Comparison of ENCODE assay signal across 25 cellular contexts in the genomic region with DNA sequence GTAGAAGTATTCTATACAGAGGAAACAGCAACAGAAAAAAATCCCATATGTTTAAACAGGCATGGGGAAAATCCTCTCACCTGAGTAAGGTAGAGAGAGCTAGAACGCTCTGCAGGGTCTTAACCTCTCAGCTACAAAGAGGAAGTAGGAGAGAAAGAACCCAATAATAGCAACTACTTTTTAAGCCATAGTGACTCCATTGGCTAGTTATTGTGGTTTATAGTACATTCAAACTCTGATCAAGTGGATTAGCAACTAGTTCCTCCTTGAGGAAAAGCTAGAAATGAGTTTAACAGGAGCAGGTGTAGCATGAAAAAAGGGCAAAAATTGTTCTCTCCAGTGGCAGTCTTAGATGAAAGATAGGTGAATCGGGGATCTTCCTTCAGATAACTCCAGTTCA.
"Had no signal": no experiment of that assay in that cellular context is flagged by ENCODE, and none has a peak within 500 bp of the region (broad histone marks: within the 10 kb centered on the region; RNA-seq: fewer than 3 reads in every experiment).

No MANE protein-coding gene starts in this region.

- H3K9me3 ChIP-seq: esophagus muscularis mucosa, left ventricle myocardium inferior, right lobe of liver, stomach, suprapubic skin, tibial nerve had no signal

- H3K4me1 Mint-ChIP-seq: activated naive CD8-positive, alpha-beta T cell treated with anti-CD3 and anti-CD28 coated beads, Interleukin-2, amount 10 ng/mL, durations not matched to agents 7 days and 5 days; naive thymus-derived CD4-positive, alpha-beta T cell; stimulated activated effector memory CD8-positive, alpha-beta T cell treated with anti-CD3 and anti-CD28 coated beads, Interleukin-12 subunit alpha, Interleukin-12 subunit beta, amount 100 ng/mL, for 72 hours had no signal

- H2AFZ ChIP-seq: hepatocyte had no signal

- FAIRE-seq: frontal cortex had no signal

- H3K36me3 ChIP-seq: esophagus muscularis mucosa, left ventricle myocardium inferior, right lobe of liver, stomach, suprapubic skin, tibial nerve had no signal

- H3K27ac Mint-ChIP-seq: activated CD4-positive, alpha-beta memory T cell treated with anti-CD3 and anti-CD28 coated beads for 36 hours; activated naive CD4-positive, alpha-beta T cell treated with anti-CD3 and anti-CD28 coated beads for 36 hours; activated naive CD8-positive, alpha-beta T cell treated with anti-CD3 and anti-CD28 coated beads, Interleukin-2, amount 10 ng/mL, durations not matched to agents 7 days and 5 days; activated T-cell treated with anti-CD3 and anti-CD28 coated beads, Interleukin-2, amount 50 U/mL, for 72 hours; naive thymus-derived CD4-positive, alpha-beta T cell; stimulated activated effector memory CD8-positive, alpha-beta T cell treated with anti-CD3 and anti-CD28 coated beads, Interleukin-12 subunit alpha, Interleukin-12 subunit beta, amount 100 ng/mL, for 72 hours had no signal

- H3K79me2 ChIP-seq: hepatocyte had no signal

- DNase-seq: activated CD4-positive, alpha-beta memory T cell treated with anti-CD3 and anti-CD28 coated beads for 36 hours; activated CD4-positive, alpha-beta T cell treated with anti-CD3 and anti-CD28 coated beads for 4 hours; activated CD4-positive, CD25-positive, alpha-beta regulatory T cell; activated effector memory CD4-positive, alpha-beta T cell treated with Interleukin-2 at 50 U/mL for 16 hours; activated naive CD4-positive, alpha-beta T cell treated with anti-CD3 and anti-CD28 coated beads for 36 hours; activated naive CD8-positive, alpha-beta T cell treated with anti-CD3 and anti-CD28 coated beads, Interleukin-2, amount 10 ng/mL, durations not matched to agents 7 days and 5 days; activated T-cell treated with anti-CD3 and anti-CD28 coated beads, Interleukin-2, amount 50 U/mL, for 72 hours; amniotic stem cell; cerebellar nuclear complex; glutamatergic neuron; left ventricle myocardium inferior; naive thymus-derived CD4-positive, alpha-beta T cell; occipital lobe; right lobe of liver; stimulated activated CD4-positive, alpha-beta T cell treated with anti-CD3 and anti-CD28 coated beads, Interleukin-1b, Interleukin-23, amount 100 ng/mL, for 48 hours; stomach had no signal

- H3K4me3 ChIP-seq: coronary artery, esophagus muscularis mucosa, hepatocyte, left ventricle myocardium inferior, right lobe of liver, skin epidermis, stomach, suprapubic skin, tibial nerve had no signal

- H3K27me3 Mint-ChIP-seq: activated CD4-positive, alpha-beta memory T cell treated with anti-CD3 and anti-CD28 coated beads for 36 hours; activated naive CD8-positive, alpha-beta T cell treated with anti-CD3 and anti-CD28 coated beads, Interleukin-2, amount 10 ng/mL, durations not matched to agents 7 days and 5 days; naive thymus-derived CD4-positive, alpha-beta T cell had no signal

- H3K4me3 Mint-ChIP-seq: activated CD4-positive, alpha-beta memory T cell treated with anti-CD3 and anti-CD28 coated beads for 36 hours; activated naive CD4-positive, alpha-beta T cell treated with anti-CD3 and anti-CD28 coated beads for 36 hours; activated naive CD8-positive, alpha-beta T cell treated with anti-CD3 and anti-CD28 coated beads, Interleukin-2, amount 10 ng/mL, durations not matched to agents 7 days and 5 days; activated T-cell treated with anti-CD3 and anti-CD28 coated beads, Interleukin-2, amount 50 U/mL, for 72 hours; naive thymus-derived CD4-positive, alpha-beta T cell; neural crest cell; stimulated activated effector memory CD8-positive, alpha-beta T cell treated with anti-CD3 and anti-CD28 coated beads, Interleukin-12 subunit alpha, Interleukin-12 subunit beta, amount 100 ng/mL, for 72 hours had no signal

- H3K27ac ChIP-seq: coronary artery, esophagus muscularis mucosa, hepatocyte, left ventricle myocardium inferior, right lobe of liver, skin epidermis, stomach, suprapubic skin, tibial nerve had no signal

- H3K27me3 ChIP-seq: esophagus muscularis mucosa, hepatocyte, right lobe of liver, stomach, suprapubic skin, tibial nerve had no signal

- ATAC-seq: activated T-cell treated with anti-CD3 and anti-CD28 coated beads, Interleukin-2, amount 50 U/mL, for 72 hours; naive thymus-derived CD4-positive, alpha-beta T cell; right lobe of liver; stimulated activated effector memory CD8-positive, alpha-beta T cell treated with anti-CD3 and anti-CD28 coated beads, Interleukin-12 subunit alpha, Interleukin-12 subunit beta, amount 100 ng/mL, for 72 hours had no signal

- H3K4me2 ChIP-seq: hepatocyte had no signal

- H3K9me3 Mint-ChIP-seq: activated naive CD4-positive, alpha-beta T cell treated with anti-CD3 and anti-CD28 coated beads for 36 hours; activated naive CD8-positive, alpha-beta T cell treated with anti-CD3 and anti-CD28 coated beads, Interleukin-2, amount 10 ng/mL, durations not matched to agents 7 days and 5 days had no signal

- H3K36me3 Mint-ChIP-seq: activated CD4-positive, alpha-beta memory T cell treated with anti-CD3 and anti-CD28 coated beads for 36 hours; activated naive CD8-positive, alpha-beta T cell treated with anti-CD3 and anti-CD28 coated beads, Interleukin-2, amount 10 ng/mL, durations not matched to agents 7 days and 5 days; naive thymus-derived CD4-positive, alpha-beta T cell; stimulated activated effector memory CD8-positive, alpha-beta T cell treated with anti-CD3 and anti-CD28 coated beads, Interleukin-12 subunit alpha, Interleukin-12 subunit beta, amount 100 ng/mL, for 72 hours had no signal

- H3K4me1 ChIP-seq: right lobe of liver, stomach had no signal
